Comparison of ENCODE assay signal across 10 cellular contexts in genomic region chr11:128535468-128536457, GRCh38.
"Had no signal": no experiment of that assay in that cellular context is flagged by ENCODE, and none has a peak within 500 bp of the region (broad histone marks: within the 10 kb centered on the region; RNA-seq: fewer than 3 reads in every experiment).

No MANE protein-coding gene starts in this region.

- H3K27ac ChIP-seq: dorsolateral prefrontal cortex, left lung, neutrophil had no signal

- H3K4me1 ChIP-seq: left lung had no signal

- H3K36me3 ChIP-seq: left lung, neutrophil had no signal

- H3K9me3 ChIP-seq: left lung, neutrophil had no signal

- H3K4me3 ChIP-seq: dorsolateral prefrontal cortex, left lung had no signal

- ATAC-seq: naive thymus-derived CD8-positive, alpha-beta T cell; stimulated activated naive B cell treated with anti-CD40 and anti-IgM and Interleukin-4, amounts not matched to agents 10 μg/mL and 1 μg/mL and 100 μg/mL, for 72 hours had no signal

- DNase-seq: activated CD4-positive, alpha-beta T cell treated with anti-CD3 and anti-CD28 coated beads, Interleukin-2, amount 10 ng/mL, durations not matched to agents 24 days and 14 days; activated CD4-positive, CD25-positive, alpha-beta regulatory T cell; activated naive CD4-positive, alpha-beta T cell treated with Interleukin-2 at 50 U/mL for 16 hours; dorsolateral prefrontal cortex; left lung; naive thymus-derived CD8-positive, alpha-beta T cell; retina; stimulated activated CD4-positive, alpha-beta T cell treated with anti-CD3 and anti-CD28 coated beads, Interleukin-2, amount 100 ng/mL, for 48 hours; stimulated activated naive B cell treated with anti-CD40 and anti-IgM and Interleukin-4, amounts not matched to agents 10 μg/mL and 1 μg/mL and 100 μg/mL, for 72 hours had no signal

- H3K27me3 ChIP-seq: left lung, neutrophil had no signal
